ENCODE assay signal across 13 cellular contexts in the genomic region with DNA sequence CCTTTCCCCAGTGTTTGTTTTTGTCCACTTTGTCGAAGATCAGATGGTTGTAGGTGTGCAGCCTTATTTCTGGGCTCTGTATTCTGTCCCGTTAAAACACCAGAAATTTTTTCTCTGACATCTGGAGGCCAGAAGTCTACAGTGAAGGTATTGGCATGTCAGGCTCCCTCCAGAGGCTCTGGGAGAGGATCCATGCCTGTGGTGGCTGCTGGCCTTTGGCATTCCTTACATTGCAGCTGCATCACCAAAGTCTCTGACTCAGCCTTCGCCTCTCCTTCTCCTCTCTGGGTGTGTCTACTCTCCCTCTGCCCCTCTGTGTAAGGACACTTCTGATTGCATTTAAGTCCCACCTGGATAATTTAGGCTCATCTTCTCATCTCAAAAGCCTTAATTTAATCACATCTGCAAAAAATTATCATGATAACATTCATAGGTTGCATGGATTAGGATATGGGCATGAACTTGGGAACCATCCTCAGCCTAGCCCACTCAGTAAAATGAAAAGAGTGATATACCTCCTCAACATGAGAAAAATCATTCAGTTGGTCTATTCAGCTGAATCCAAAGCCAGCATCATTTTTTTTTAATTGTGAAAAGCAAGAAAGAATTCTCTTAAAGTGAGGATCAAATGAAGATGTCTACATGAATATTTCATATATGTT.
DNase-seq lines count a peak whose midpoint lies in the region; ATAC-seq, FAIRE-seq and TF ChIP-seq lines count a peak whose summit lies in the region.
"Had no signal": no experiment of that assay in that cellular context is flagged by ENCODE, and none has a peak within 500 bp of the region (broad histone marks: within the 10 kb centered on the region; RNA-seq: fewer than 3 reads in every experiment).

No MANE protein-coding gene starts in this region.

- H3K36me3 ChIP-seq in brain microvascular endothelial cell (replicated peaks) = no peaks in the 10 kb centered on the region
- H3K36me3 ChIP-seq in pancreas = no peaks in the 10 kb centered on the region
- H3K36me3 ChIP-seq: BLaER1 had no signal

- intact Hi-C loops in pancreas (cut with DNase I) = no loop called here

- no peak for FAIRE-seq in pancreas (lab: Jason Lieb, UNC)

- ATAC-seq in GM19324 (IDR thresholded peaks at IDR 0.05; ENCODE audit: low FRiP score, unreplicated experiment) (no peak), pancreas (no peak), HG03354 (IDR thresholded peaks at IDR 0.05; ENCODE audit: poor library complexity, severe bottlenecking, unreplicated experiment) (no peak)

- DNase-seq in AG08395 (ENCODE audit: low spot score) (peak; percentile 94), HT1080 (ENCODE audit: low read depth) (peak; percentile 89), brain microvascular endothelial cell (peak; percentile 79), iris pigment epithelial cell (ENCODE audit: low read depth) (peak; percentile 88), pancreas (no peak), SKM-1 treated with dmso at 0.1 percent for 144 hours (lab: John Stamatoyannopoulos, UW; ENCODE audit: unreplicated experiment) (no peak)
- DNase-seq: dermis blood vessel endothelial cell; kidney glomerular epithelial cell; NK-92 treated with Interleukin-12 subunit alpha and Interleukin-12 subunit beta, amount 100 ng/mL, for 24 hours had no signal

- H3K9me3 ChIP-seq in pancreas = no peaks in the 10 kb centered on the region

- TF ChIP-seq CTCF in brain microvascular endothelial cell (IDR thresholded peaks at IDR 0.05; ENCODE audit: low read depth, low read length, missing control alignments) = peak; percentile 24
- TF ChIP-seq CTCF in pancreas (IDR thresholded peaks at IDR 0.05) = no peak

- H3K4me3 ChIP-seq in brain microvascular endothelial cell (ENCODE audit: low read depth, low read length) (no peak overlapping the region), pancreas (no peak overlapping the region)
- H3K4me3 ChIP-seq: BLaER1 had no signal

- in situ Hi-C loops in brain microvascular endothelial cell (cut with HindIII; ENCODE audit: low pct_ligation_motif_present, low sequenced_read_pairs) = no loop called here

- H3K27me3 ChIP-seq in brain microvascular endothelial cell (replicated peaks) = no peaks in the 10 kb centered on the region
- H3K27me3 ChIP-seq in pancreas = no peaks in the 10 kb centered on the region
- H3K27me3 ChIP-seq: BLaER1 had no signal

- H3K4me1 ChIP-seq in pancreas = no peaks in the 10 kb centered on the region
- H3K4me1 ChIP-seq: BLaER1 had no signal

- WGBS in pancreas, 2 donors = 67 to 69% methylated on average over 3 of the region's 3 CpGs

- no peak overlapping the region for H3K27ac ChIP-seq in brain microvascular endothelial cell
- no peak overlapping the region for H3K27ac ChIP-seq in pancreas
- H3K27ac ChIP-seq: BLaER1, VCaP had no signal

Comparison
In these comparisons a context has a peak if more than half of its experiments do, and no peak if none do; other contexts are left out.
1. DNase-seq: peak in AG08395 (single experiment), HT1080 (single experiment), brain microvascular endothelial cell (single experiment) and iris pigment epithelial cell (single experiment); none in pancreas (0 of 6) and SKM-1 treated with dmso at 0.1 percent for 144 hours (single experiment).